1 cellular context compared by ENCODE assay signal in the genomic region with DNA sequence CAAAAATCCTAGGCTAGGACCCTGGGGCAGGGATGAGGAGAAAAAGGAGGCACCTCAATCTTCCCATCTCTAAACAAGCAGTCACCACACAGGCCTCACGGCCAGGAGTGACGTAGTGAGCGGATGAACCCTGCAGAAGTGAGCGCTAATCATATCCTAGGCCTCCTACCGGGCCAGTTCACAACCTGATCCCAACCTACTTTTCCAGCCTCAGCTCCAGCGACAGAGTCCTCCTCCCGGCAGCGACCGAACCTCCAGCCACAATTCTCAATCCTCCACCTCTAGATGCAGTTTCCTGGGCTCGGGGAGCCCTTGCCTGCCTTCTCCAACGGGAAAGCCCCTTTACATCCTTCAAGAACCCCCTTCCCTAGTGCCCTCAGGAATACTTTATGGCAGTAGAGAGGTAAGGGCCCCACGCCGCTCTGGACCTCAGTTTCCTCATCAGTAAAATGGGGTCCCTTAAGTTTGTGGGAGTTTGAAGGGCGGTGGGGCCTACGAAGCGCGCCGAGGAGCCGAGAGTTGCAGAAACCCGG.
TF ChIP-seq lines count a peak whose summit lies in the region.

No MANE protein-coding gene starts in this region.

TF ChIP-seq in HepG2, 621 proteins besides CTCF, POLR2A, EP300 and RAD21 (continued from another document and continues in another):
- TF ChIP-seq, protein P1, sequence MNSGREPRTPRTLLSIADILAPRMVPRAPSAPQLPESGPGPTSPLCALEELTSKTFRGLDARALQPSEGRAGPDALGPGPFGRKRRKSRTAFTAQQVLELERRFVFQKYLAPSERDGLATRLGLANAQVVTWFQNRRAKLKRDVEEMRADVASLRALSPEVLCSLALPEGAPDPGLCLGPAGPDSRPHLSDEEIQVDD (CRISPR knock-in tag; IDR thresholded peaks at IDR 0.05; ENCODE audit: borderline replicate concordance), result no peak
- no peak for TF ChIP-seq ZNF556 (CRISPR knock-in tag; IDR thresholded peaks at IDR 0.05; ENCODE audit: borderline replicate concordance)
- no peak for TF ChIP-seq ZSCAN31 (CRISPR knock-in tag; IDR thresholded peaks at IDR 0.05; ENCODE audit: low read depth)
- TF ChIP-seq MATR3 (CRISPR knock-in tag; IDR thresholded peaks at IDR 0.05), result no peak
- no peak for TF ChIP-seq ASH2L (IDR thresholded peaks at IDR 0.05; ENCODE audit: insufficient read length, low read depth, low read length)
- no peak for TF ChIP-seq MED8 (CRISPR knock-in tag; IDR thresholded peaks at IDR 0.05; ENCODE audit: insufficient replicate concordance)
- no peak for TF ChIP-seq ZNF101 (CRISPR knock-in tag; IDR thresholded peaks at IDR 0.05; ENCODE audit: borderline replicate concordance, low read depth)
- no peak; the same call in 1 of the 2 replicates for TF ChIP-seq MEIS1 (CRISPR knock-in tag; IDR thresholded peaks at IDR 0.05; ENCODE audit: borderline replicate concordance)
- TF ChIP-seq, protein P2, sequence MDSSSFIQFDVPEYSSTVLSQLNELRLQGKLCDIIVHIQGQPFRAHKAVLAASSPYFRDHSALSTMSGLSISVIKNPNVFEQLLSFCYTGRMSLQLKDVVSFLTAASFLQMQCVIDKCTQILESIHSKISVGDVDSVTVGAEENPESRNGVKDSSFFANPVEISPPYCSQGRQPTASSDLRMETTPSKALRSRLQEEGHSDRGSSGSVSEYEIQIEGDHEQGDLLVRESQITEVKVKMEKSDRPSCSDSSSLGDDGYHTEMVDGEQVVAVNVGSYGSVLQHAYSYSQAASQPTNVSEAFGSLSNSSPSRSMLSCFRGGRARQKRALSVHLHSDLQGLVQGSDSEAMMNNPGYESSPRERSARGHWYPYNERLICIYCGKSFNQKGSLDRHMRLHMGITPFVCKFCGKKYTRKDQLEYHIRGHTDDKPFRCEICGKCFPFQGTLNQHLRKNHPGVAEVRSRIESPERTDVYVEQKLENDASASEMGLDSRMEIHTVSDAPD (CRISPR knock-in tag; IDR thresholded peaks at IDR 0.05), result no peak
- TF ChIP-seq, protein P3, sequence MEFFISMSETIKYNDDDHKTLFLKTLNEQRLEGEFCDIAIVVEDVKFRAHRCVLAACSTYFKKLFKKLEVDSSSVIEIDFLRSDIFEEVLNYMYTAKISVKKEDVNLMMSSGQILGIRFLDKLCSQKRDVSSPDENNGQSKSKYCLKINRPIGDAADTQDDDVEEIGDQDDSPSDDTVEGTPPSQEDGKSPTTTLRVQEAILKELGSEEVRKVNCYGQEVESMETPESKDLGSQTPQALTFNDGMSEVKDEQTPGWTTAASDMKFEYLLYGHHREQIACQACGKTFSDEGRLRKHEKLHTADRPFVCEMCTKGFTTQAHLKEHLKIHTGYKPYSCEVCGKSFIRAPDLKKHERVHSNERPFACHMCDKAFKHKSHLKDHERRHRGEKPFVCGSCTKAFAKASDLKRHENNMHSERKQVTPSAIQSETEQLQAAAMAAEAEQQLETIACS (CRISPR knock-in tag; IDR thresholded peaks at IDR 0.05), result no peak
- TF ChIP-seq ZMYM2 (CRISPR knock-in tag; IDR thresholded peaks at IDR 0.05), result 0 out of 2 replicates have a peak, but pooled peaks have one; percentile 49
- peak; percentile 0; the same call in 1 of the 2 replicates for TF ChIP-seq TARDBP (CRISPR knock-in tag; IDR thresholded peaks at IDR 0.05)
- TF ChIP-seq SOX5 (CRISPR knock-in tag; IDR thresholded peaks at IDR 0.05; ENCODE audit: borderline replicate concordance), result no peak
- no peak for TF ChIP-seq SP5 (CRISPR knock-in tag; IDR thresholded peaks at IDR 0.05; ENCODE audit: borderline replicate concordance, low read depth)
- no peak for TF ChIP-seq SMAD1 (CRISPR knock-in tag; IDR thresholded peaks at IDR 0.05; ENCODE audit: borderline replicate concordance, low read depth)
- TF ChIP-seq, protein P4, sequence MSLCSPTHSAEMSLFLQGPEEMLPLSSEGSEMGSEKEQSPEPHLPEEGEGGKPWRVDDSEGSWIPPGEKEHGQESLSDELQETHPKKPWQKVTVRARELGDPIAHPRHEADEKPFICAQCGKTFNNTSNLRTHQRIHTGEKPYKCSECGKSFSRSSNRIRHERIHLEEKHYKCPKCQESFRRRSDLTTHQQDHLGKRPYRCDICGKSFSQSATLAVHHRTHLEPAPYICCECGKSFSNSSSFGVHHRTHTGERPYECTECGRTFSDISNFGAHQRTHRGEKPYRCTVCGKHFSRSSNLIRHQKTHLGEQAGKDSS (CRISPR knock-in tag; IDR thresholded peaks at IDR 0.05; ENCODE audit: borderline replicate concordance, low read depth), result no peak
- no peak for TF ChIP-seq ZFP37 (CRISPR knock-in tag; IDR thresholded peaks at IDR 0.05; ENCODE audit: borderline replicate concordance)
- TF ChIP-seq, protein P5, sequence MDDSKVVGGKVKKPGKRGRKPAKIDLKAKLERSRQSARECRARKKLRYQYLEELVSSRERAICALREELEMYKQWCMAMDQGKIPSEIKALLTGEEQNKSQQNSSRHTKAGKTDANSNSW (CRISPR knock-in tag; IDR thresholded peaks at IDR 0.05; ENCODE audit: borderline replicate concordance), result no peak
- TF ChIP-seq RCOR2 (CRISPR knock-in tag; IDR thresholded peaks at IDR 0.05), result no peak; the same call in 1 of the 2 replicates
- TF ChIP-seq, protein P6, sequence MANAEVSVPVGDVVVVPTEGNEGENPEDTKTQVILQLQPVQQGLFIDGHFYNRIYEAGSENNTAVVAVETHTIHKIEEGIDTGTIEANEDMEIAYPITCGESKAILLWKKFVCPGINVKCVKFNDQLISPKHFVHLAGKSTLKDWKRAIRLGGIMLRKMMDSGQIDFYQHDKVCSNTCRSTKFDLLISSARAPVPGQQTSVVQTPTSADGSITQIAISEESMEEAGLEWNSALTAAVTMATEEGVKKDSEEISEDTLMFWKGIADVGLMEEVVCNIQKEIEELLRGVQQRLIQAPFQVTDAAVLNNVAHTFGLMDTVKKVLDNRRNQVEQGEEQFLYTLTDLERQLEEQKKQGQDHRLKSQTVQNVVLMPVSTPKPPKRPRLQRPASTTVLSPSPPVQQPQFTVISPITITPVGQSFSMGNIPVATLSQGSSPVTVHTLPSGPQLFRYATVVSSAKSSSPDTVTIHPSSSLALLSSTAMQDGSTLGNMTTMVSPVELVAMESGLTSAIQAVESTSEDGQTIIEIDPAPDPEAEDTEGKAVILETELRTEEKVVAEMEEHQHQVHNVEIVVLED (CRISPR knock-in tag; IDR thresholded peaks at IDR 0.05; ENCODE audit: borderline replicate concordance), result no peak
- TF ChIP-seq ZNF160 (CRISPR knock-in tag; IDR thresholded peaks at IDR 0.05), result no peak
- TF ChIP-seq, protein P7, sequence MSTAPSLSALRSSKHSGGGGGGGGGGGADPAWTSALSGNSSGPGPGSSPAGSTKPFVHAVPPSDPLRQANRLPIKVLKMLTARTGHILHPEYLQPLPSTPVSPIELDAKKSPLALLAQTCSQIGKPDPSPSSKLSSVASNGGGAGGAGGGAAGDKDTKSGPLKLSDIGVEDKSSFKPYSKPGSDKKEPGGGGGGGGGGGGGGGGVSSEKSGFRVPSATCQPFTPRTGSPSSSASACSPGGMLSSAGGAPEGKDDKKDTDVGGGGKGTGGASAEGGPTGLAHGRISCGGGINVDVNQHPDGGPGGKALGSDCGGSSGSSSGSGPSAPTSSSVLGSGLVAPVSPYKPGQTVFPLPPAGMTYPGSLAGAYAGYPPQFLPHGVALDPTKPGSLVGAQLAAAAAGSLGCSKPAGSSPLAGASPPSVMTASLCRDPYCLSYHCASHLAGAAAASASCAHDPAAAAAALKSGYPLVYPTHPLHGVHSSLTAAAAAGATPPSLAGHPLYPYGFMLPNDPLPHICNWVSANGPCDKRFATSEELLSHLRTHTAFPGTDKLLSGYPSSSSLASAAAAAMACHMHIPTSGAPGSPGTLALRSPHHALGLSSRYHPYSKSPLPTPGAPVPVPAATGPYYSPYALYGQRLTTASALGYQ (CRISPR knock-in tag; IDR thresholded peaks at IDR 0.05), result no peak; the same call in 1 of the 2 replicates
- TF ChIP-seq ZNF337 (CRISPR knock-in tag; IDR thresholded peaks at IDR 0.05; ENCODE audit: borderline replicate concordance, low read depth), result no peak
- no peak for TF ChIP-seq FOXA1 (IDR thresholded peaks at IDR 0.05)
- TF ChIP-seq FOXA1 (CRISPR knock-in tag; IDR thresholded peaks at IDR 0.05), result no peak
- no peak for TF ChIP-seq ZKSCAN1 (IDR thresholded peaks at IDR 0.05; ENCODE audit: low read length)
- TF ChIP-seq, protein P8, sequence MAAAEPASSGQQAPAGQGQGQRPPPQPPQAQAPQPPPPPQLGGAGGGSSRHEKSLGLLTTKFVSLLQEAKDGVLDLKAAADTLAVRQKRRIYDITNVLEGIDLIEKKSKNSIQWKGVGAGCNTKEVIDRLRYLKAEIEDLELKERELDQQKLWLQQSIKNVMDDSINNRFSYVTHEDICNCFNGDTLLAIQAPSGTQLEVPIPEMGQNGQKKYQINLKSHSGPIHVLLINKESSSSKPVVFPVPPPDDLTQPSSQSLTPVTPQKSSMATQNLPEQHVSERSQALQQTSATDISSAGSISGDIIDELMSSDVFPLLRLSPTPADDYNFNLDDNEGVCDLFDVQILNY (CRISPR knock-in tag; conservative IDR thresholded peaks at IDR 0.05), result no peak
- no peak for TF ChIP-seq ZMYM4 (CRISPR knock-in tag; IDR thresholded peaks at IDR 0.05)
- TF ChIP-seq ZNF841 (CRISPR knock-in tag; IDR thresholded peaks at IDR 0.05; ENCODE audit: borderline replicate concordance), result no peak
- TF ChIP-seq, protein P9, sequence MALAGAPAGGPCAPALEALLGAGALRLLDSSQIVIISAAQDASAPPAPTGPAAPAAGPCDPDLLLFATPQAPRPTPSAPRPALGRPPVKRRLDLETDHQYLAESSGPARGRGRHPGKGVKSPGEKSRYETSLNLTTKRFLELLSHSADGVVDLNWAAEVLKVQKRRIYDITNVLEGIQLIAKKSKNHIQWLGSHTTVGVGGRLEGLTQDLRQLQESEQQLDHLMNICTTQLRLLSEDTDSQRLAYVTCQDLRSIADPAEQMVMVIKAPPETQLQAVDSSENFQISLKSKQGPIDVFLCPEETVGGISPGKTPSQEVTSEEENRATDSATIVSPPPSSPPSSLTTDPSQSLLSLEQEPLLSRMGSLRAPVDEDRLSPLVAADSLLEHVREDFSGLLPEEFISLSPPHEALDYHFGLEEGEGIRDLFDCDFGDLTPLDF (CRISPR knock-in tag; IDR thresholded peaks at IDR 0.05), result no peak
- TF ChIP-seq FOSL2 (CRISPR knock-in tag; IDR thresholded peaks at IDR 0.05), result peak; percentile 9; the same call in 1 of the 2 replicates
- TF ChIP-seq, protein P10, sequence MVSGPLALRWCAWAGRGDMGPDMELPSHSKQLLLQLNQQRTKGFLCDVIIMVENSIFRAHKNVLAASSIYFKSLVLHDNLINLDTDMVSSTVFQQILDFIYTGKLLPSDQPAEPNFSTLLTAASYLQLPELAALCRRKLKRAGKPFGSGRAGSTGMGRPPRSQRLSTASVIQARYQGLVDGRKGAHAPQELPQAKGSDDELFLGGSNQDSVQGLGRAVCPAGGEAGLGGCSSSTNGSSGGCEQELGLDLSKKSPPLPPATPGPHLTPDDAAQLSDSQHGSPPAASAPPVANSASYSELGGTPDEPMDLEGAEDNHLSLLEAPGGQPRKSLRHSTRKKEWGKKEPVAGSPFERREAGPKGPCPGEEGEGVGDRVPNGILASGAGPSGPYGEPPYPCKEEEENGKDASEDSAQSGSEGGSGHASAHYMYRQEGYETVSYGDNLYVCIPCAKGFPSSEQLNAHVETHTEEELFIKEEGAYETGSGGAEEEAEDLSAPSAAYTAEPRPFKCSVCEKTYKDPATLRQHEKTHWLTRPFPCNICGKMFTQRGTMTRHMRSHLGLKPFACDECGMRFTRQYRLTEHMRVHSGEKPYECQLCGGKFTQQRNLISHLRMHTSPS (CRISPR knock-in tag; IDR thresholded peaks at IDR 0.05; ENCODE audit: low read depth), result no peak
- TF ChIP-seq ZNF746 (CRISPR knock-in tag; IDR thresholded peaks at IDR 0.05), result no peak
- TF ChIP-seq TRIM24 (CRISPR knock-in tag; IDR thresholded peaks at IDR 0.05), result no peak
- no peak for TF ChIP-seq RAD51 (IDR thresholded peaks at IDR 0.05; ENCODE audit: borderline replicate concordance)
- TF ChIP-seq ZNF451 (CRISPR knock-in tag; IDR thresholded peaks at IDR 0.05), result no peak
- TF ChIP-seq, protein P11, sequence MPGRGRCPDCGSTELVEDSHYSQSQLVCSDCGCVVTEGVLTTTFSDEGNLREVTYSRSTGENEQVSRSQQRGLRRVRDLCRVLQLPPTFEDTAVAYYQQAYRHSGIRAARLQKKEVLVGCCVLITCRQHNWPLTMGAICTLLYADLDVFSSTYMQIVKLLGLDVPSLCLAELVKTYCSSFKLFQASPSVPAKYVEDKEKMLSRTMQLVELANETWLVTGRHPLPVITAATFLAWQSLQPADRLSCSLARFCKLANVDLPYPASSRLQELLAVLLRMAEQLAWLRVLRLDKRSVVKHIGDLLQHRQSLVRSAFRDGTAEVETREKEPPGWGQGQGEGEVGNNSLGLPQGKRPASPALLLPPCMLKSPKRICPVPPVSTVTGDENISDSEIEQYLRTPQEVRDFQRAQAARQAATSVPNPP (CRISPR knock-in tag; IDR thresholded peaks at IDR 0.05), result no peak
- no peak for TF ChIP-seq SALL1 (CRISPR knock-in tag; IDR thresholded peaks at IDR 0.05)
- TF ChIP-seq ZNF446 (CRISPR knock-in tag; IDR thresholded peaks at IDR 0.05), result no peak
- TF ChIP-seq, protein P12, sequence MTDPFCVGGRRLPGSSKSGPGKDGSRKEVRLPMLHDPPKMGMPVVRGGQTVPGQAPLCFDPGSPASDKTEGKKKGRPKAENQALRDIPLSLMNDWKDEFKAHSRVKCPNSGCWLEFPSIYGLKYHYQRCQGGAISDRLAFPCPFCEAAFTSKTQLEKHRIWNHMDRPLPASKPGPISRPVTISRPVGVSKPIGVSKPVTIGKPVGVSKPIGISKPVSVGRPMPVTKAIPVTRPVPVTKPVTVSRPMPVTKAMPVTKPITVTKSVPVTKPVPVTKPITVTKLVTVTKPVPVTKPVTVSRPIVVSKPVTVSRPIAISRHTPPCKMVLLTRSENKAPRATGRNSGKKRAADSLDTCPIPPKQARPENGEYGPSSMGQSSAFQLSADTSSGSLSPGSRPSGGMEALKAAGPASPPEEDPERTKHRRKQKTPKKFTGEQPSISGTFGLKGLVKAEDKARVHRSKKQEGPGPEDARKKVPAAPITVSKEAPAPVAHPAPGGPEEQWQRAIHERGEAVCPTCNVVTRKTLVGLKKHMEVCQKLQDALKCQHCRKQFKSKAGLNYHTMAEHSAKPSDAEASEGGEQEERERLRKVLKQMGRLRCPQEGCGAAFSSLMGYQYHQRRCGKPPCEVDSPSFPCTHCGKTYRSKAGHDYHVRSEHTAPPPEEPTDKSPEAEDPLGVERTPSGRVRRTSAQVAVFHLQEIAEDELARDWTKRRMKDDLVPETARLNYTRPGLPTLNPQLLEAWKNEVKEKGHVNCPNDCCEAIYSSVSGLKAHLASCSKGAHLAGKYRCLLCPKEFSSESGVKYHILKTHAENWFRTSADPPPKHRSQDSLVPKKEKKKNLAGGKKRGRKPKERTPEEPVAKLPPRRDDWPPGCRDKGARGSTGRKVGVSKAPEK (CRISPR knock-in tag; IDR thresholded peaks at IDR 0.05; ENCODE audit: borderline replicate concordance), result no peak
- TF ChIP-seq, protein P13, sequence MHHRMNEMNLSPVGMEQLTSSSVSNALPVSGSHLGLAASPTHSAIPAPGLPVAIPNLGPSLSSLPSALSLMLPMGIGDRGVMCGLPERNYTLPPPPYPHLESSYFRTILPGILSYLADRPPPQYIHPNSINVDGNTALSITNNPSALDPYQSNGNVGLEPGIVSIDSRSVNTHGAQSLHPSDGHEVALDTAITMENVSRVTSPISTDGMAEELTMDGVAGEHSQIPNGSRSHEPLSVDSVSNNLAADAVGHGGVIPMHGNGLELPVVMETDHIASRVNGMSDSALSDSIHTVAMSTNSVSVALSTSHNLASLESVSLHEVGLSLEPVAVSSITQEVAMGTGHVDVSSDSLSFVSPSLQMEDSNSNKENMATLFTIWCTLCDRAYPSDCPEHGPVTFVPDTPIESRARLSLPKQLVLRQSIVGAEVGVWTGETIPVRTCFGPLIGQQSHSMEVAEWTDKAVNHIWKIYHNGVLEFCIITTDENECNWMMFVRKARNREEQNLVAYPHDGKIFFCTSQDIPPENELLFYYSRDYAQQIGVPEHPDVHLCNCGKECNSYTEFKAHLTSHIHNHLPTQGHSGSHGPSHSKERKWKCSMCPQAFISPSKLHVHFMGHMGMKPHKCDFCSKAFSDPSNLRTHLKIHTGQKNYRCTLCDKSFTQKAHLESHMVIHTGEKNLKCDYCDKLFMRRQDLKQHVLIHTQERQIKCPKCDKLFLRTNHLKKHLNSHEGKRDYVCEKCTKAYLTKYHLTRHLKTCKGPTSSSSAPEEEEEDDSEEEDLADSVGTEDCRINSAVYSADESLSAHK (CRISPR knock-in tag; IDR thresholded peaks at IDR 0.05; ENCODE audit: borderline replicate concordance), result no peak
